In genomic region chr3:188298585-188298984, GRCh38 we compare ENCODE assay signal across 13 cellular contexts.
DNase-seq lines count a peak whose midpoint lies in the region; ATAC-seq and TF ChIP-seq lines count a peak whose summit lies in the region.
"Had no signal": no experiment of that assay in that cellular context is flagged by ENCODE, and none has a peak within 500 bp of the region (broad histone marks: within the 10 kb centered on the region; RNA-seq: fewer than 3 reads in every experiment).

No MANE protein-coding gene starts in this region.

- no peaks in the 10 kb centered on the region for H3K9me3 ChIP-seq in CD8-positive, alpha-beta memory T cell (ENCODE audit: low read length)

- no peaks in the 10 kb centered on the region for H3K9me3 Mint-ChIP-seq in CD8-positive, alpha-beta memory T cell
- no peaks in the 10 kb centered on the region for H3K9me3 Mint-ChIP-seq in activated T-helper 17 cell treated with anti-CD3 and anti-CD28 coated beads, Interleukin-2, amount 50 U/mL, for 72 hours
- no peaks in the 10 kb centered on the region for H3K9me3 Mint-ChIP-seq in HFFc6

- H3K4me3 Mint-ChIP-seq in CD8-positive, alpha-beta memory T cell = peak overlapping the region in 4 of 7 donors; percentile 10 to 58 (median 38)
- H3K4me3 Mint-ChIP-seq in activated T-helper 17 cell treated with anti-CD3 and anti-CD28 coated beads, Interleukin-2, amount 50 U/mL, for 72 hours = peak overlapping the region; percentile 77
- no peak overlapping the region for H3K4me3 Mint-ChIP-seq in HFFc6

- POLR2A ChIA-PET in CD8-positive, alpha-beta memory T cell (lab: Charles Lee) = no interaction called here

- peak overlapping the region in 2 of 8 donors; percentile 7 to 57 for H3K27ac Mint-ChIP-seq in CD8-positive, alpha-beta memory T cell
- H3K27ac Mint-ChIP-seq in activated T-helper 17 cell treated with anti-CD3 and anti-CD28 coated beads, Interleukin-2, amount 50 U/mL, for 72 hours = peak overlapping the region; percentile 98
- no peak overlapping the region for H3K27ac Mint-ChIP-seq in HFFc6

- H3K4me1 Mint-ChIP-seq in CD8-positive, alpha-beta memory T cell = peaks cover 45 to 66% (median 49%) of the 10 kb centered on the region in 3 donors
- peaks cover 76% of the 10 kb centered on the region for H3K4me1 Mint-ChIP-seq in activated T-helper 17 cell treated with anti-CD3 and anti-CD28 coated beads, Interleukin-2, amount 50 U/mL, for 72 hours
- peaks cover 72% of the 10 kb centered on the region for H3K4me1 Mint-ChIP-seq in HFFc6 (ENCODE audit: low read depth)

- TF ChIP-seq CTCF in HFFc6 (IDR thresholded peaks at IDR 0.05) = no peak

- no peak overlapping the region for H2AFZ ChIP-seq in ACC112 (ENCODE audit: low read length, unreplicated experiment)
- H2AFZ ChIP-seq: PC-9 had no signal

- H3K4me3 ChIP-seq in ACC112 (ENCODE audit: low read depth, low read length) = no peak overlapping the region
- H3K4me3 ChIP-seq in CD8-positive, alpha-beta memory T cell (ENCODE audit: low read length) = no peak overlapping the region
- H3K4me3 ChIP-seq: dorsolateral prefrontal cortex, PC-9 had no signal

- peak overlapping the region; percentile 91; the same call in 1 of the 2 replicates for H3K27ac ChIP-seq in ACC112 (ENCODE audit: low read depth, low read length)
- no peak overlapping the region for H3K27ac ChIP-seq in CD8-positive, alpha-beta memory T cell (ENCODE audit: low read depth, low read length)
- H3K27ac ChIP-seq: dorsolateral prefrontal cortex, PC-9 had no signal

- H3K27me3 ChIP-seq in ACC112 (ENCODE audit: insufficient read depth, low read length) = no peaks in the 10 kb centered on the region
- no peaks in the 10 kb centered on the region for H3K27me3 ChIP-seq in CD8-positive, alpha-beta memory T cell (ENCODE audit: insufficient read depth, low read length, poor library complexity, severe bottlenecking)
- H3K27me3 ChIP-seq: dorsolateral prefrontal cortex had no signal

- CTCF ChIA-PET in CD8-positive, alpha-beta memory T cell (lab: Charles Lee) = interaction anchor here (0.8 to 1.8 kb wide), 2 partner anchors 556 to 558 kb away, joined by 3 to 9 read pairs; no protein-coding TSS in a partner anchor

- no peaks in the 10 kb centered on the region for H3K36me3 ChIP-seq in ACC112 (ENCODE audit: insufficient read depth, low read length)
- no peaks in the 10 kb centered on the region for H3K36me3 ChIP-seq in CD8-positive, alpha-beta memory T cell (ENCODE audit: insufficient read depth, low read length)

- DNase-seq in CD8-positive, alpha-beta memory T cell = no peak
- no peak for DNase-seq in left colon
- no peak for DNase-seq in kidney glomerular epithelial cell (lab: John Stamatoyannopoulos, UW)
- DNase-seq in HFFc6 = no peak
- no peak for DNase-seq in retina
- DNase-seq: dorsolateral prefrontal cortex, head of caudate nucleus, mammary epithelial cell, NCI-H1694, PC-9 had no signal

- peaks cover 32% of the 10 kb centered on the region for H3K79me2 ChIP-seq in ACC112 (ENCODE audit: control insufficient read depth, insufficient read depth, low read length, unreplicated experiment)

- peaks cover 62% of the 10 kb centered on the region for H3K4me1 ChIP-seq in ACC112 (ENCODE audit: control insufficient read depth, insufficient read depth, low read length, unreplicated experiment)
- peaks cover 12% of the 10 kb centered on the region for H3K4me1 ChIP-seq in CD8-positive, alpha-beta memory T cell (ENCODE audit: insufficient read depth, low read length)

- peak; percentile 3 for ATAC-seq in activated T-helper 17 cell treated with anti-CD3 and anti-CD28 coated beads, Interleukin-2, amount 50 U/mL, for 72 hours (replicated peaks)
- ATAC-seq in left colon = peak; percentile 63
- no peak for ATAC-seq in HG03378 (IDR thresholded peaks at IDR 0.05; ENCODE audit: unreplicated experiment)

- no peaks in the 10 kb centered on the region for H3K27me3 Mint-ChIP-seq in CD8-positive, alpha-beta memory T cell
- H3K27me3 Mint-ChIP-seq in activated T-helper 17 cell treated with anti-CD3 and anti-CD28 coated beads, Interleukin-2, amount 50 U/mL, for 72 hours = no peaks in the 10 kb centered on the region
- no peaks in the 10 kb centered on the region for H3K27me3 Mint-ChIP-seq in HFFc6 (ENCODE audit: insufficient read depth)

- peaks cover 0 to 6% (median 4%) of the 10 kb centered on the region in 3 donors for H3K36me3 Mint-ChIP-seq in CD8-positive, alpha-beta memory T cell
- peaks cover 24% of the 10 kb centered on the region for H3K36me3 Mint-ChIP-seq in activated T-helper 17 cell treated with anti-CD3 and anti-CD28 coated beads, Interleukin-2, amount 50 U/mL, for 72 hours (ENCODE audit: low read depth)
- peaks cover 23% of the 10 kb centered on the region for H3K36me3 Mint-ChIP-seq in HFFc6 (ENCODE audit: low read depth)

- intact Hi-C loops in left colon (cut with DNase I, micrococcal nuclease) = no loop called here
